ENCODE assay signal across 8 cellular contexts in the genomic region with DNA sequence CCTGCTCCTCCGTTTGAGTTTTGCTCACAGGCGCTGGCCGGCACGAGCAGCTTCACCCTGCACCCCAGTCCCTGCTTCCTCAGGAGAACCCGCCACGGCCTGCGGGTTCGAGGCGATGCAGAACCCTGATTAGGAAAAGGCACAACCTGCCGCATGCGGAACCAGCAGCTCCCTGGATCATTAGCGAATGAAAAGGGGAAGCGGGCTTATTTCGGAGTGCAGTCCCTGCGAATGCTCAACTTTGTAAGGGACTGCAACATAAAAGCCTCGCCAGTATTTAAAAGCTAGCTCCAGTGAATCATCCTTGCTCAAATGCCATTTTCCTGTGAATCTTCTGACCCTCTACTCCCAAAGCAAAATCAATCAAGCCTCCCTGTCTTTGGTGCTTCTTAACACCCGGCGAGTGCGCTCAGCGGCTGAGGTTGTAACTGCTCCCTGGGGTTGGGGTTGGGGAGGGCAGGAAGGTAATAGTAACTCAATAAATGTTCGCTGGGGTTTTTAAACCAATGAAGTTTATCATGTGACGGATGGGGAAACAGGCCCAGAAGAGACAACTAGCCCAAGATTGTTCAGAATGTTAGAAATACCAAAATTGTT. TPM values are rescaled to one million over a fixed set of nuclear protein-coding genes. Genes with fewer than 3 reads are reported as not detected.
DNase-seq lines count a peak whose midpoint lies in the region; ATAC-seq and TF ChIP-seq lines count a peak whose summit lies in the region.

No MANE protein-coding gene starts in this region.

- H3K9me3 ChIP-seq in ovary, result no peaks in the 10 kb centered on the region

- DNase-seq in AG10803 (ENCODE audit: low read depth) (peak; percentile 3), fibroblast of mammary gland (ENCODE audit: low read depth) (peak; percentile 37), ovary (no peak), glomerular visceral epithelial cell (ENCODE audit: extremely low spot score) (no peak), A172 (ENCODE audit: low spot score) (no peak)
- peak; percentile 63 for DNase-seq in activated CD4-positive, alpha-beta T cell treated with anti-CD3 and anti-CD28 coated beads for 48 hours

- H3K4me3 ChIP-seq in AG10803 (ENCODE audit: low read length) (peak overlapping the region; percentile 92), fibroblast of mammary gland (ENCODE audit: control insufficient read depth, low read depth, low read length) (peak overlapping the region; percentile 73), ovary (peak overlapping the region; percentile 88)

- TF ChIP-seq POLR2A in GM19193 (IDR thresholded peaks at IDR 0.05; ENCODE audit: extremely low read depth, insufficient read depth, insufficient read length) (peak; percentile 52), ovary (IDR thresholded peaks at IDR 0.05) (no peak)

- TF ChIP-seq CTCF in AG10803 (conservative IDR thresholded peaks at IDR 0.05; ENCODE audit: low read length), result no peak; the same call in 1 of the 2 replicates
- TF ChIP-seq CTCF in fibroblast of mammary gland (conservative IDR thresholded peaks at IDR 0.05; ENCODE audit: control insufficient read depth, insufficient read depth, low read depth, low read length), result no peak
- TF ChIP-seq CTCF in ovary (IDR thresholded peaks at IDR 0.05), result no peak

- no peaks in the 10 kb centered on the region for H3K36me3 ChIP-seq in ovary

- H3K27ac ChIP-seq in ovary, result peak overlapping the region; percentile 77 to 80

- ATAC-seq in HG03460 (IDR thresholded peaks at IDR 0.05; ENCODE audit: unreplicated experiment), result peak; percentile 41

- TF ChIP-seq EP300 in ovary (IDR thresholded peaks at IDR 0.05), result no peak

- peaks cover 7% of the 10 kb centered on the region for H3K4me1 ChIP-seq in ovary (ENCODE audit: insufficient read depth)

- no peaks in the 10 kb centered on the region for H3K27me3 ChIP-seq in ovary

- WGBS in ovary, 3 donors, result 15 to 24% (median 18%) methylated on average over 22 of the region's 22 CpGs

- intact Hi-C loops in ovary (cut with DNase I), result no loop called here

RNA-seq across cellular contexts. Expression of gene AKAP10, which starts 0.7 kb away (rescaled TPM):
- total RNA-seq in ovary, result 10 to 100 TPM; 15.9 to 40.3 (median 33.5) TPM
- polyA plus RNA-seq in ovary, result 10 to 100 TPM; 13.9 to 22.8 TPM
- total RNA-seq in A172 (2014; rRNA removed; shearing (Covaris generic)), result 32.8 and 35.8 TPM in 2 replicates

RNA-seq across cellular contexts. Expression of gene SPECC1, which starts 30.9 kb away (rescaled TPM):
- 10 to 100 TPM; 34.7 to 86.5 (median 68.7) TPM for total RNA-seq in ovary
- polyA plus RNA-seq in ovary, result 10 to 100 TPM; 39.5 to 47.8 TPM
- total RNA-seq in A172 (2014; rRNA removed; shearing (Covaris generic)), result 87.3 and 96.6 TPM in 2 replicates

Comparison
In these comparisons a context has a peak if more than half of its experiments do, and no peak if none do; other contexts are left out.
1. DNase-seq: peak in AG10803 (single experiment), activated CD4-positive, alpha-beta T cell treated with anti-CD3 and anti-CD28 coated beads for 48 hours (single experiment) and fibroblast of mammary gland (single experiment); none in ovary (0 of 5), glomerular visceral epithelial cell (single experiment) and A172 (single experiment).
2. Peak in every context shown above with its lines, with median percentiles within 50 percentile points of each other: H3K4me3 ChIP-seq.